9 cellular contexts compared by ENCODE assay signal in genomic region chr2:41736105-41736567, GRCh38.
DNase-seq lines count a peak whose midpoint lies in the region; ATAC-seq and TF ChIP-seq lines count a peak whose summit lies in the region.
"Had no signal": no experiment of that assay in that cellular context is flagged by ENCODE, and none has a peak within 500 bp of the region (broad histone marks: within the 10 kb centered on the region; RNA-seq: fewer than 3 reads in every experiment).

No MANE protein-coding gene starts in this region.

- peaks cover 3% of the 10 kb centered on the region for H3K9me3 Mint-ChIP-seq in mesothelial cell of epicardium

- DNase-seq in GM13976 (ENCODE audit: low spot score) (peak; percentile 18), Karpas-422 (peak; percentile 39), foreskin keratinocyte (peak in 1 of 2 donors; percentile 55), midbrain (lab: John Stamatoyannopoulos, UW) (no peak), RPMI8226 (no peak), mesothelial cell of epicardium (ENCODE audit: low spot score in 2 of 2, unreplicated experiment in 2 of 2) (no peak)
- DNase-seq in stimulated activated CD4-positive, alpha-beta T cell treated with anti-CD3 and anti-CD28 coated beads, Interleukin-1b, Interleukin-23, amount 100 ng/mL, for 48 hours, result no peak
- DNase-seq: right lobe of liver had no signal

- H3K79me2 ChIP-seq in Karpas-422 (ENCODE audit: low read length), result no peaks in the 10 kb centered on the region

- no peak overlapping the region for H3K9ac ChIP-seq in Karpas-422 (ENCODE audit: low read length)

- H3K4me3 Mint-ChIP-seq in mesothelial cell of epicardium, result no peak overlapping the region

- H4K20me1 ChIP-seq in Karpas-422 (ENCODE audit: insufficient read depth, low read depth, low read length), result no peaks in the 10 kb centered on the region

- H3K4me1 ChIP-seq in Karpas-422 (ENCODE audit: low read length), result no peaks in the 10 kb centered on the region
- H3K4me1 ChIP-seq in foreskin keratinocyte, result no peaks in the 10 kb centered on the region
- H3K4me1 ChIP-seq: right lobe of liver had no signal

- H3K4me1 Mint-ChIP-seq in mesothelial cell of epicardium, result no peaks in the 10 kb centered on the region

- H3K9me2 ChIP-seq in Karpas-422 (replicated peaks; ENCODE audit: insufficient read depth, low read length), result no peaks in the 10 kb centered on the region

- TF ChIP-seq CTCF in GM13976 (IDR thresholded peaks at IDR 0.05; ENCODE audit: borderline replicate concordance, control extremely low read depth, extremely low read depth, insufficient read depth, missing control alignments) (no peak), foreskin keratinocyte (conservative IDR thresholded peaks at IDR 0.05) (no peak), mesothelial cell of epicardium (IDR thresholded peaks at IDR 0.05; ENCODE audit: unreplicated experiment) (no peak)

- in situ Hi-C loops in GM13976 (cut with MboI; ENCODE audit: low sequenced_read_pairs, unreplicated experiment), result no loop called here

- H3K27me3 ChIP-seq in Karpas-422 (ENCODE audit: low read length) (no peaks in the 10 kb centered on the region), foreskin keratinocyte (no peaks in the 10 kb centered on the region)
- H3K27me3 ChIP-seq: right lobe of liver had no signal

- no peak overlapping the region for H2AFZ ChIP-seq in Karpas-422 (ENCODE audit: low read length)

- H3K27ac ChIP-seq in Karpas-422 (ENCODE audit: low read length) (no peak overlapping the region), foreskin keratinocyte (no peak overlapping the region)
- H3K27ac ChIP-seq: right lobe of liver had no signal

- H3K36me3 ChIP-seq in Karpas-422 (ENCODE audit: insufficient read depth, low read length), result no peaks in the 10 kb centered on the region
- H3K36me3 ChIP-seq: right lobe of liver had no signal

- no peaks in the 10 kb centered on the region for H3K27me3 Mint-ChIP-seq in mesothelial cell of epicardium (ENCODE audit: low read depth)

- no peaks in the 10 kb centered on the region for H3K9me3 ChIP-seq in Karpas-422 (ENCODE audit: low read length)
- H3K9me3 ChIP-seq: right lobe of liver had no signal

- no peak overlapping the region for H3K27ac Mint-ChIP-seq in mesothelial cell of epicardium

- ATAC-seq in GM21737 (IDR thresholded peaks at IDR 0.05; ENCODE audit: unreplicated experiment), result peak; percentile 88
- peak; percentile 84 for ATAC-seq in foreskin keratinocyte

- H3K4me3 ChIP-seq in Karpas-422 (ENCODE audit: low read length), result no peak overlapping the region
- H3K4me3 ChIP-seq: right lobe of liver had no signal

- H3K4me2 ChIP-seq in Karpas-422 (ENCODE audit: low read depth, low read length, poor library complexity, severe bottlenecking), result no peak overlapping the region

- H3K36me3 Mint-ChIP-seq in mesothelial cell of epicardium, result no peaks in the 10 kb centered on the region

Comparison
In these comparisons a context has a peak if more than half of its experiments do, and no peak if none do; other contexts are left out.
1. DNase-seq: peak in GM13976 (single experiment) and Karpas-422 (single experiment); none in midbrain (single experiment), stimulated activated CD4-positive, alpha-beta T cell treated with anti-CD3 and anti-CD28 coated beads, Interleukin-1b, Interleukin-23, amount 100 ng/mL, for 48 hours (single experiment), RPMI8226 (single experiment) and mesothelial cell of epicardium (0 of 2).